In genomic region chr6:42403415-42403814, GRCh38 we compare ENCODE assay signal across 14 cellular contexts. TPM values are rescaled to one million over a fixed set of nuclear protein-coding genes. Genes with fewer than 3 reads are reported as not detected.
DNase-seq lines count a peak whose midpoint lies in the region; ATAC-seq, FAIRE-seq and TF ChIP-seq lines count a peak whose summit lies in the region.
"Had no signal": no experiment of that assay in that cellular context is flagged by ENCODE, and none has a peak within 500 bp of the region (broad histone marks: within the 10 kb centered on the region; RNA-seq: fewer than 3 reads in every experiment).

No MANE protein-coding gene starts in this region.

- TF ChIP-seq POLR2A in H1 (IDR thresholded peaks at IDR 0.05; ENCODE audit: control extremely low read depth in 1 of 2, low read depth in 2 of 2, low read length in 2 of 2): no peak

- no peak overlapping the region for H3K23ac ChIP-seq in H1 (ENCODE audit: insufficient read length)

- no peaks in the 10 kb centered on the region for H3K23me2 ChIP-seq in H1 (ENCODE audit: low read depth, low read length)

- CTCF ChIA-PET in CD8-positive, alpha-beta memory T cell (lab: Charles Lee): interaction anchor here (1.1 to 3.4 kb wide), 9 partner anchors 8 to 144 kb away, joined by 3 to 19 read pairs (median 6); no protein-coding TSS in a partner anchor
- CTCF ChIA-PET in PC-9 (lab: Charles Lee) (interaction anchor here (0.6 kb wide), 1 partner anchor 85 kb away, joined by 5 read pairs; no protein-coding TSS in a partner anchor), H1 (lab: Charles Lee; ENCODE audit: partially characterized antibody) (interaction anchor here (0.6 to 2.4 kb wide), 12 partner anchors 9 to 208 kb away, joined by 3 to 13 read pairs (median 5); no protein-coding TSS in a partner anchor)

- no peak overlapping the region for H2BK120ac ChIP-seq in H1 (replicated peaks; ENCODE audit: low read depth, low read length)

- H4K91ac ChIP-seq in H1 (replicated peaks; ENCODE audit: insufficient read length, low read length): no peak overlapping the region

- H3K4me1 Mint-ChIP-seq in CD8-positive, alpha-beta memory T cell: peaks cover 79 to 95% (median 94%) of the 10 kb centered on the region in 3 donors

- no peak for FAIRE-seq in H1 (lab: Jason Lieb, UNC)
- FAIRE-seq: urothelium cell line had no signal

- H3K18ac ChIP-seq in H1 (ENCODE audit: extremely low read depth, low read length): no peak overlapping the region

- no peaks in the 10 kb centered on the region for H3K27me3 Mint-ChIP-seq in CD8-positive, alpha-beta memory T cell
- H3K27me3 Mint-ChIP-seq: brain had no signal

- no peaks in the 10 kb centered on the region for H3K9me2 ChIP-seq in PC-9 (ENCODE audit: insufficient read depth)

- peaks cover 0 to 9% (median 4%) of the 10 kb centered on the region in 3 donors for H3K36me3 Mint-ChIP-seq in CD8-positive, alpha-beta memory T cell
- H3K36me3 Mint-ChIP-seq: brain had no signal

- TF ChIP-seq EP300 in H1 (IDR thresholded peaks at IDR 0.05; ENCODE audit: borderline replicate concordance in 1 of 2, low read depth in 2 of 2, low read length in 2 of 2): no peak

- H2AFZ ChIP-seq in PC-9: no peak overlapping the region
- H2AFZ ChIP-seq in H1 (ENCODE audit: low read length): no peak overlapping the region

- no peak overlapping the region for H2AK5ac ChIP-seq in H1 (ENCODE audit: low read depth, low read length)

- H3K27me3 ChIP-seq in CD8-positive, alpha-beta memory T cell (ENCODE audit: insufficient read depth, low read length, poor library complexity, severe bottlenecking): no peaks in the 10 kb centered on the region
- H3K27me3 ChIP-seq in PC-9 (ENCODE audit: insufficient read depth, low read depth) (no peaks in the 10 kb centered on the region), H1 (replicated peaks in 1 of 4; ENCODE audit: control insufficient read depth in 3 of 4, extremely low read depth in 1 of 4, insufficient read depth in 3 of 4, low read length in 3 of 4) (no peaks in the 10 kb centered on the region), mucosa of stomach (ENCODE audit: control insufficient read depth, insufficient read depth, low read length) (no peaks in the 10 kb centered on the region)

- TF ChIP-seq CTCF in PC-9 (conservative IDR thresholded peaks at IDR 0.05): no peak
- TF ChIP-seq CTCF in H1 (IDR thresholded peaks at IDR 0.05; ENCODE audit: control extremely low read depth in 1 of 3, insufficient read depth in 1 of 3, low read depth in 1 of 3, low read length in 3 of 3): peak; percentile 12 to 28 (median 18); a peak in 3 of 4 replicates

- in situ Hi-C loops in G401 (cut with HindIII; ENCODE audit: low sequenced_read_pairs): no loop called here

- no peak for ATAC-seq in HG02884 (IDR thresholded peaks at IDR 0.05; ENCODE audit: unreplicated experiment)
- ATAC-seq in HG02938 (IDR thresholded peaks at IDR 0.05; ENCODE audit: unreplicated experiment): no peak

- H3K4me3 Mint-ChIP-seq in CD8-positive, alpha-beta memory T cell: peak overlapping the region in 6 of 7 donors; percentile 66 to 89 (median 74)
- H3K4me3 Mint-ChIP-seq: brain had no signal

- H3K79me1 ChIP-seq in H1 (ENCODE audit: low read depth, low read length): peaks cover 37% of the 10 kb centered on the region

- no peak overlapping the region for H3K4ac ChIP-seq in H1 (replicated peaks; ENCODE audit: insufficient read length, low read depth, low read length)

- H3K4me3 ChIP-seq in CD8-positive, alpha-beta memory T cell (ENCODE audit: low read length): no peak overlapping the region
- no peak overlapping the region for H3K4me3 ChIP-seq in PC-9
- no peak overlapping the region for H3K4me3 ChIP-seq in H1 (ENCODE audit: extremely low read depth in 1 of 4, insufficient read depth in 2 of 4, low read depth in 3 of 4, low read length in 4 of 4)
- peak overlapping the region; percentile 2 for H3K4me3 ChIP-seq in mucosa of stomach (ENCODE audit: low read length)
- H3K4me3 ChIP-seq: lung had no signal

- H3K79me2 ChIP-seq in PC-9 (ENCODE audit: low read depth): peaks cover 72% of the 10 kb centered on the region
- H3K79me2 ChIP-seq in H1 (ENCODE audit: control insufficient read depth in 1 of 2, insufficient read depth in 2 of 2, low read length in 2 of 2): peaks cover 9 to 84% of the 10 kb centered on the region in 2 experiments

- no peak overlapping the region; the same call in 1 of the 2 replicates for H4K8ac ChIP-seq in H1 (ENCODE audit: extremely low read depth, insufficient read depth, low read length)

- peak overlapping the region; percentile 7; the same call in 1 of the 2 replicates for H2BK5ac ChIP-seq in H1 (ENCODE audit: low read depth, low read length)

- H3K9me3 Mint-ChIP-seq in CD8-positive, alpha-beta memory T cell: no peaks in the 10 kb centered on the region
- H3K9me3 Mint-ChIP-seq: brain had no signal

- H3K27ac ChIP-seq in CD8-positive, alpha-beta memory T cell (ENCODE audit: low read depth, low read length): no peak overlapping the region
- H3K27ac ChIP-seq in PC-9 (peak overlapping the region; percentile 86), H1 (ENCODE audit: low read depth, low read length) (no peak overlapping the region)

- no peak overlapping the region for H4K5ac ChIP-seq in H1 (ENCODE audit: insufficient read length, low read depth, low read length)

- POLR2A ChIA-PET in CD8-positive, alpha-beta memory T cell (lab: Charles Lee): interaction anchor here (0.7 to 4.4 kb wide), 3 partner anchors 12 to 49 kb away, joined by 3 to 60 read pairs (median 5); no protein-coding TSS in a partner anchor
- POLR2A ChIA-PET in PC-9 (lab: Charles Lee; ENCODE audit: unreplicated experiment): interaction anchor here (0.5 to 0.6 kb wide), 6 partner anchors 13 to 1078 kb away, joined by 3 to 13 read pairs (median 4); partner anchors contain the start of gene ZNF318
- POLR2A ChIA-PET in H1 (lab: Charles Lee; ENCODE audit: partially characterized antibody): interaction anchor here (0.6 to 1.8 kb wide), 6 partner anchors 10 to 49 kb away, joined by 3 to 4 read pairs (median 4); partner anchors contain the start of gene TRERF1

- H4K20me1 ChIP-seq in PC-9 (ENCODE audit: insufficient read depth) (no peaks in the 10 kb centered on the region), H1 (replicated peaks in 1 of 2; ENCODE audit: control insufficient read depth in 1 of 2, insufficient read depth in 2 of 2, low read length in 2 of 2) (peaks cover 26 to 29% of the 10 kb centered on the region in 2 experiments)

- no peak overlapping the region for H2BK15ac ChIP-seq in H1 (ENCODE audit: low read length)

- intact Hi-C loops in PC-9 (cut with micrococcal nuclease; ENCODE audit: unreplicated experiment): loop anchor here (1.0 to 5.0 kb wide), 4 partner anchors 48 to 144 kb away; partner anchors contain the start of gene TRERF1

- no peaks in the 10 kb centered on the region for H3K9me3 ChIP-seq in CD8-positive, alpha-beta memory T cell (ENCODE audit: low read length)
- H3K9me3 ChIP-seq in PC-9 (ENCODE audit: insufficient read depth, low read depth) (no peaks in the 10 kb centered on the region), H1 (ENCODE audit: insufficient read depth in 2 of 2, low read depth in 1 of 2, low read length in 1 of 2) (no peaks in the 10 kb centered on the region), mucosa of stomach (ENCODE audit: control insufficient read depth, low read length) (no peaks in the 10 kb centered on the region)

- H3K36me3 ChIP-seq in CD8-positive, alpha-beta memory T cell (ENCODE audit: insufficient read depth, low read length): no peaks in the 10 kb centered on the region
- H3K36me3 ChIP-seq in PC-9 (ENCODE audit: low read depth): no peaks in the 10 kb centered on the region
- H3K36me3 ChIP-seq in H1 (ENCODE audit: control insufficient read depth in 2 of 4, insufficient read depth in 4 of 4, low read length in 3 of 4): no peaks in the 10 kb centered on the region
- H3K36me3 ChIP-seq in mucosa of stomach (ENCODE audit: control insufficient read depth, insufficient read depth, low read length): no peaks in the 10 kb centered on the region

- H3K14ac ChIP-seq in H1 (ENCODE audit: insufficient read length): no peak overlapping the region

- no TSS peak for BruUV-seq in PC-9 (replicated peaks; lab: Mats Ljungman, UMichigan)

- H3K56ac ChIP-seq in H1 (replicated peaks; ENCODE audit: insufficient read length, low read depth, low read length): no peak overlapping the region

- H3F3A ChIP-seq in PC-9 (ENCODE audit: insufficient read depth, low read depth): peaks cover 32% of the 10 kb centered on the region

- no peak for DNase-seq in CD8-positive, alpha-beta memory T cell
- DNase-seq in PC-9 (peak; percentile 64 to 87), H1 (ENCODE audit: low read depth in 1 of 2, low spot score in 2 of 2) (no peak), G401 (ENCODE audit: low spot score) (no peak), ureter (ENCODE audit: low spot score) (no peak)
- DNase-seq: COR-L47, NCI-H1092 treated with DMSO at 0.1 percent for 48 hours, retina had no signal

- H3K4me2 ChIP-seq in PC-9 (peak overlapping the region; percentile 75), H1 (ENCODE audit: insufficient read depth in 1 of 2, low read depth in 2 of 2, low read length in 2 of 2) (peak overlapping the region in 1 of 2 experiments; percentile 7; a peak in 2 of 4 replicates)

- H3K9ac ChIP-seq in H1 (replicated peaks in 1 of 4; ENCODE audit: extremely low read depth in 1 of 4, low read depth in 3 of 4, low read length in 3 of 4) (no peak overlapping the region; a peak in 1 of 7 replicates), mucosa of stomach (ENCODE audit: low read length) (no peak overlapping the region)

- no peak overlapping the region for H2BK12ac ChIP-seq in H1 (ENCODE audit: low read depth, low read length)

- no peak overlapping the region for H2BK20ac ChIP-seq in H1 (ENCODE audit: low read length)

- H3K4me1 ChIP-seq in CD8-positive, alpha-beta memory T cell (ENCODE audit: insufficient read depth, low read length): peaks cover 61% of the 10 kb centered on the region
- peaks cover 58% of the 10 kb centered on the region for H3K4me1 ChIP-seq in PC-9 (replicated peaks; ENCODE audit: insufficient read depth)
- H3K4me1 ChIP-seq in H1 (replicated peaks in 1 of 4; ENCODE audit: control insufficient read depth in 3 of 4, insufficient read depth in 4 of 4, low read length in 3 of 4): peaks cover 7 to 23% (median 19%) of the 10 kb centered on the region in 4 experiments; a peak in 6 of 7 replicates
- peaks cover 61% of the 10 kb centered on the region for H3K4me1 ChIP-seq in mucosa of stomach (ENCODE audit: control insufficient read depth, insufficient read depth, low read length)

- H3K27ac Mint-ChIP-seq in CD8-positive, alpha-beta memory T cell: peak overlapping the region; percentile 66 to 98 (median 91)

- TF ChIP-seq RAD21 in H1 (IDR thresholded peaks at IDR 0.05 in 1 of 2, conservative IDR thresholded peaks at IDR 0.05 in 1 of 2; ENCODE audit: low read depth in 2 of 2, low read length in 2 of 2): peak; percentile 8 to 35; a peak in 1 of 4 replicates

- WGBS in H1 (ENCODE audit: extremely low coverage in 1 of 2, insufficient coverage in 1 of 2, insufficient read length in 1 of 2, insufficient replicate concordance in 2 of 2, low coverage in 1 of 2, low lambda C conversion rate in 2 of 2, missing lambda C conversion rate in 1 of 2), 2 experiments: 90% methylated on average over 7 of the region's 7 CpGs; no CpG with 5 or more reads in 1 of the 2 experiments

RNA-seq across cellular contexts. Expression of gene TRERF1, which starts 48.3 kb away (rescaled TPM):
- 10 to 100 TPM; 10.3 to 10.6 TPM for total RNA-seq in CD8-positive, alpha-beta memory T cell
- polyA plus RNA-seq in CD8-positive, alpha-beta memory T cell: 10.2 TPM
- 12.3 and 14.5 TPM in 2 replicates for total RNA-seq in PC-9 (2021)
- 21.5 and 22.8 TPM in 2 replicates for total RNA-seq in H1 (2021; fragmentation: NEBNext Ultra II Directional; extraction: Animal tissue kit (Norgen Biotek cat#: 25700))
- polyA plus RNA-seq in H1 (2011; rRNA removed): 10.8 and 14.9 TPM in 2 replicates
- polyA plus RNA-seq in H1 (2011; cell fraction: cytosol; rRNA removed): 7.8 TPM
- 23.3 TPM for polyA plus RNA-seq in H1 (2011; cell fraction: nucleus; rRNA removed)
- polyA plus RNA-seq in H1 (2012, experiment 1 of 2): 14.0 to 17.0 TPM (median 15.2 TPM) in 4 replicates
- 3.9 TPM for polyA plus RNA-seq in H1 (2012, experiment 2 of 2)
- 10.3 TPM for polyA plus RNA-seq in H1 (2013, experiment 1 of 2)
- polyA plus RNA-seq in H1 (2013, experiment 2 of 2): 10.3 TPM
- polyA minus RNA-seq in H1 (2011; rRNA and poly(A)+ RNA removed): 12.4 and 15.8 TPM in 2 replicates
- polyA minus RNA-seq in H1 (2011; cell fraction: cytosol; rRNA and poly(A)+ RNA removed): 14.0 TPM
- polyA minus RNA-seq in H1 (2011; cell fraction: nucleus; rRNA and poly(A)+ RNA removed): 18.1 TPM
- total RNA-seq in G401 (2014; rRNA removed; shearing (Covaris generic)): 3.3 and 3.8 TPM in 2 replicates
- total RNA-seq in ureter: 24.7 TPM

Comparison
In these comparisons a context has a peak if more than half of its experiments do, and no peak if none do; other contexts are left out.
1. DNase-seq: peak in PC-9 (2 of 2); none in CD8-positive, alpha-beta memory T cell (0 of 5), H1 (0 of 2), G401 (single experiment) and ureter (single experiment).